13 cellular contexts compared by ENCODE assay signal in the genomic region with DNA sequence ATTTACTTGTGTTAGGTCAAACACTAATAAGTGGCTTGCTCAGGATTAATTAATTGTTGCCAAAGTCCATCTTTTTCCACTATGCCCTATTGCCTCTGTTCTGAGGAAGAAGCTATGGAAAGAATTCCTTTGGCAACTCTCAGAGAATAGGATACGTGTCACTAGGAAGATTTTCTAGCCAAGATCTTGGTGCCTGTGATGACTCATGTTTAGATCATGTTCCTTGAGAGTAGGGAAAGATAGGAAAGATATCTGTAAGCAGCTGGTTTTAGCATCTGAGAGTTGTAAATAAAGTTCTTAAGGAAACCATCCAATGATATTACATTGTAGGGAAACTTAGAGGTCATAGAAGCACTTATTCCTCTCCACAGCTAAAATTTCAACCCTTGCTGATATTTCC. TPM values are rescaled to one million over a fixed set of nuclear protein-coding genes. Genes with fewer than 3 reads are reported as not detected.
A peak's percentile ranks its signal among the peaks of the same experiment; 100 is the strongest.
DNase-seq lines count a peak whose midpoint lies in the region; ATAC-seq, FAIRE-seq and TF ChIP-seq lines count a peak whose summit lies in the region.
"Had no signal": no experiment of that assay in that cellular context is flagged by ENCODE, and none has a peak within 500 bp of the region (broad histone marks: within the 10 kb centered on the region; RNA-seq: fewer than 3 reads in every experiment).

No MANE protein-coding gene starts in this region.

- H4K20me1 ChIP-seq in IMR-90 (ENCODE audit: insufficient read depth, low read length), result no peaks in the 10 kb centered on the region

- intact Hi-C loops in IMR-90 (cut with micrococcal nuclease), result no loop called here
- intact Hi-C loops in natural killer cell (cut with micrococcal nuclease), result no loop called here
- intact Hi-C loops in activated CD4-positive, alpha-beta memory T cell treated with anti-CD3 and anti-CD28 coated beads for 36 hours (cut with micrococcal nuclease), result loop anchor here (5.0 kb wide), 1 partner anchor 71 kb away; no protein-coding TSS in a partner anchor

- H2BK20ac ChIP-seq in IMR-90 (ENCODE audit: low read depth, low read length), result peak overlapping the region; percentile 68; the same call in 1 of the 2 replicates

- no TSS peak for BruUV-seq in IMR-90 (replicated peaks; lab: Mats Ljungman, UMichigan)

- no peaks in the 10 kb centered on the region for H3K9me1 ChIP-seq in IMR-90 (ENCODE audit: insufficient read depth, low read length)

- H3K27ac ChIP-seq in IMR-90 (ENCODE audit: insufficient read depth, low read length), result no peak overlapping the region
- no peak overlapping the region for H3K27ac ChIP-seq in lung (ENCODE audit: low read depth in 1 of 2, low read length in 1 of 2)

- H2AK9ac ChIP-seq in IMR-90 (replicated peaks; ENCODE audit: low read depth, low read length, poor library complexity), result no peak overlapping the region

- dilution Hi-C loops in IMR-90 (cut with HindIII; ENCODE audit: low sequenced_read_pairs, unreplicated experiment), result no loop called here

- H4K8ac ChIP-seq in IMR-90 (ENCODE audit: low read depth in 2 of 2, low read length in 2 of 2), result no peak overlapping the region

- DNase-seq in AG08396 (ENCODE audit: low spot score), result peak; percentile 56
- DNase-seq in IMR-90, result peak; percentile 97
- peak; percentile 93 for DNase-seq in bronchial epithelial cell (ENCODE audit: low read depth)
- DNase-seq in lung (ENCODE audit: low spot score), result no peak
- DNase-seq in natural killer cell, result no peak
- DNase-seq in activated CD4-positive, alpha-beta memory T cell treated with anti-CD3 and anti-CD28 coated beads for 36 hours, result no peak
- DNase-seq: activated T-cell treated with anti-CD3 and anti-CD28 coated beads, Interleukin-2, amount 50 U/mL, for 4 hours had no signal

- H3K23ac ChIP-seq in IMR-90 (ENCODE audit: low read depth, low read length), result no peak overlapping the region

- H3K27me3 ChIP-seq in IMR-90 (ENCODE audit: control insufficient read depth, insufficient read depth, low read length), result no peaks in the 10 kb centered on the region
- H3K27me3 ChIP-seq in bronchial epithelial cell (ENCODE audit: control insufficient read depth, insufficient read depth, low read length), result no peaks in the 10 kb centered on the region
- no peaks in the 10 kb centered on the region for H3K27me3 ChIP-seq in lung (ENCODE audit: control insufficient read depth, insufficient read depth)

- H3K4me2 ChIP-seq in IMR-90 (ENCODE audit: low read depth, low read length), result peak overlapping the region; percentile 36; the same call in 1 of the 2 replicates

- H4K91ac ChIP-seq in IMR-90 (ENCODE audit: insufficient read depth, low read depth, low read length), result no peak overlapping the region

- H3K36me3 ChIP-seq in IMR-90 (ENCODE audit: control insufficient read depth, insufficient read depth, low read length) (no peaks in the 10 kb centered on the region), bronchial epithelial cell (ENCODE audit: control insufficient read depth, insufficient read depth, low read length) (no peaks in the 10 kb centered on the region), lung (ENCODE audit: control insufficient read depth in 2 of 2, insufficient read depth in 2 of 2, low read length in 2 of 2) (no peaks in the 10 kb centered on the region)

- H3K4me1 Mint-ChIP-seq in natural killer cell, result peaks cover 0 to 5% of the 10 kb centered on the region in 2 donors
- no peaks in the 10 kb centered on the region for H3K4me1 Mint-ChIP-seq in activated CD4-positive, alpha-beta memory T cell treated with anti-CD3 and anti-CD28 coated beads for 36 hours (ENCODE audit: low read depth)

- H3K79me1 ChIP-seq in IMR-90 (ENCODE audit: low read depth in 1 of 2, low read length in 2 of 2), result no peaks in the 10 kb centered on the region

- no peak overlapping the region for H3K27ac Mint-ChIP-seq in natural killer cell
- H3K27ac Mint-ChIP-seq in activated CD4-positive, alpha-beta memory T cell treated with anti-CD3 and anti-CD28 coated beads for 36 hours, result no peak overlapping the region

- in situ Hi-C loops in IMR-90 (cut with MboI; ENCODE audit: low sequenced_read_pairs), result no loop called here

- no peak for FAIRE-seq in bronchial epithelial cell (lab: Jason Lieb, UNC)
- FAIRE-seq: D721Med, GM18507 had no signal

- POLR2A ChIA-PET in IMR-90 (lab: Charles Lee; ENCODE audit: unreplicated experiment), result interaction anchor here (0.6 kb wide), 1 partner anchor 143 kb away, joined by 5 read pairs; no protein-coding TSS in a partner anchor
- POLR2A ChIA-PET in activated CD4-positive, alpha-beta memory T cell treated with anti-CD3 and anti-CD28 coated beads for 36 hours (lab: Charles Lee), result no interaction called here

- H3K36me3 Mint-ChIP-seq in natural killer cell, result peaks cover 5% of the 10 kb centered on the region
- H3K36me3 Mint-ChIP-seq in activated CD4-positive, alpha-beta memory T cell treated with anti-CD3 and anti-CD28 coated beads for 36 hours, result no peaks in the 10 kb centered on the region

- no peak overlapping the region for H3K4me3 Mint-ChIP-seq in natural killer cell
- H3K4me3 Mint-ChIP-seq in activated CD4-positive, alpha-beta memory T cell treated with anti-CD3 and anti-CD28 coated beads for 36 hours, result no peak overlapping the region
- H3K4me3 Mint-ChIP-seq: activated T-cell treated with anti-CD3 and anti-CD28 coated beads, Interleukin-2, amount 50 U/mL, for 4 hours had no signal

- H3K4ac ChIP-seq in IMR-90 (ENCODE audit: low read depth, low read length), result no peak overlapping the region; the same call in 1 of the 2 replicates

- H3K4me1 ChIP-seq in IMR-90 (ENCODE audit: control insufficient read depth, insufficient read depth, low read length) (peaks cover 12% of the 10 kb centered on the region), lung (ENCODE audit: control insufficient read depth in 2 of 2, insufficient read depth in 2 of 2, low read length in 2 of 2) (peaks cover 0 to 3% of the 10 kb centered on the region in 2 donors)

- H2AK5ac ChIP-seq in IMR-90 (ENCODE audit: low read depth, low read length), result no peak overlapping the region

- H3K27me3 Mint-ChIP-seq in natural killer cell (ENCODE audit: low read depth in 2 of 2), result peaks cover 13 to 15% of the 10 kb centered on the region in 2 donors
- peaks cover 29% of the 10 kb centered on the region for H3K27me3 Mint-ChIP-seq in activated CD4-positive, alpha-beta memory T cell treated with anti-CD3 and anti-CD28 coated beads for 36 hours

- H2BK120ac ChIP-seq in IMR-90 (ENCODE audit: low read depth, low read length), result peak overlapping the region; percentile 82

- no peak overlapping the region for H2BK15ac ChIP-seq in IMR-90 (ENCODE audit: low read depth, low read length)

- peak overlapping the region; percentile 100 for H2BK5ac ChIP-seq in IMR-90 (ENCODE audit: low read depth, low read length, poor library complexity, severe bottlenecking)

- no peak overlapping the region for H3K14ac ChIP-seq in IMR-90 (replicated peaks; ENCODE audit: low read depth, low read length)

- CTCF ChIA-PET in IMR-90 (lab: Yijun Ruan, JAX), result no interaction called here
- CTCF ChIA-PET in activated CD4-positive, alpha-beta memory T cell treated with anti-CD3 and anti-CD28 coated beads for 36 hours (lab: Charles Lee), result no interaction called here

- H4K5ac ChIP-seq in IMR-90 (ENCODE audit: low read depth, low read length), result no peak overlapping the region

- WGBS in IMR-90 (ENCODE audit: extremely low coverage in 2 of 2, insufficient read length in 1 of 2), 2 experiments, result no CpG with 5 or more reads among the region's 1 CpG
- WGBS in lung, 2 donors, result 38 to 47% methylated on average over 1 of the region's 1 CpG

- no peak overlapping the region; the same call in 1 of the 2 replicates for H3K18ac ChIP-seq in IMR-90 (ENCODE audit: low read depth, low read length)

- ATAC-seq in IMR-90 (ENCODE audit: low read depth) (peak; percentile 87), lung (ENCODE audit: insufficient read depth, low FRiP score) (peak; percentile 41), natural killer cell (no peak), GM18498 (IDR thresholded peaks at IDR 0.05; ENCODE audit: unreplicated experiment) (no peak), GM19455 (IDR thresholded peaks at IDR 0.05; ENCODE audit: unreplicated experiment) (no peak)
- ATAC-seq: activated T-cell treated with anti-CD3 and anti-CD28 coated beads, Interleukin-2, amount 50 U/mL, for 4 hours had no signal

- H3K56ac ChIP-seq in IMR-90 (ENCODE audit: extremely low read depth, insufficient read depth, low read length), result no peak overlapping the region

- H2AFZ ChIP-seq in IMR-90 (replicated peaks; ENCODE audit: low read length, poor library complexity), result no peak overlapping the region

- no peaks in the 10 kb centered on the region for H3K9me3 Mint-ChIP-seq in natural killer cell
- no peaks in the 10 kb centered on the region for H3K9me3 Mint-ChIP-seq in activated CD4-positive, alpha-beta memory T cell treated with anti-CD3 and anti-CD28 coated beads for 36 hours
- H3K9me3 Mint-ChIP-seq: activated T-cell treated with anti-CD3 and anti-CD28 coated beads, Interleukin-2, amount 50 U/mL, for 4 hours had no signal

- H3K4me3 ChIP-seq in IMR-90 (ENCODE audit: insufficient read depth, low read depth, low read length) (no peak overlapping the region), bronchial epithelial cell (ENCODE audit: low read depth, low read length) (no peak overlapping the region), lung (no peak overlapping the region)

- no peak for TF ChIP-seq CTCF in IMR-90 (conservative IDR thresholded peaks at IDR 0.05; ENCODE audit: low read depth, low read length)
- TF ChIP-seq CTCF in bronchial epithelial cell (IDR thresholded peaks at IDR 0.05; ENCODE audit: insufficient read depth, low read length, severe bottlenecking), result no peak
- TF ChIP-seq CTCF in lung (IDR thresholded peaks at IDR 0.05; ENCODE audit: control extremely low read depth, extremely low read depth), result no peak
- no peak for TF ChIP-seq CTCF in natural killer cell (IDR thresholded peaks at IDR 0.05)

- no peaks in the 10 kb centered on the region for H3K9me3 ChIP-seq in IMR-90 (ENCODE audit: control insufficient read depth, insufficient read depth, low read length)
- H3K9me3 ChIP-seq in lung (ENCODE audit: control insufficient read depth in 2 of 2, insufficient read depth in 1 of 2, low read length in 1 of 2), result no peaks in the 10 kb centered on the region

- no peak for TF ChIP-seq RAD21 in IMR-90 (IDR thresholded peaks at IDR 0.05; ENCODE audit: low read length)

- H3K9ac ChIP-seq in IMR-90 (ENCODE audit: low read depth, low read length), result no peak overlapping the region

- no peak for TF ChIP-seq POLR2A in IMR-90 (IDR thresholded peaks at IDR 0.05; ENCODE audit: low read depth, low read length)

TF ChIP-seq in IMR-90, 13 proteins besides CTCF, POLR2A, EP300 and RAD21 (continues in another document):
- TF ChIP-seq BHLHE40 (IDR thresholded peaks at IDR 0.05; ENCODE audit: low read depth, low read length) (peak; percentile 46; the same call in 1 of the 2 replicates), FOS (IDR thresholded peaks at IDR 0.05; ENCODE audit: low read depth, low read length) (peak; percentile 97)

RNA-seq across cellular contexts. Expression of a gene that starts 15.7 kb away (rescaled TPM):
- not detected in 2 replicates for total RNA-seq in IMR-90 (2012; rRNA removed)
- not detected in 2 replicates for polyA plus RNA-seq in IMR-90 (2012; rRNA removed)
- polyA plus RNA-seq in IMR-90 (2012; cell fraction: cytosol; rRNA removed), result not detected in 2 replicates
- not detected in 2 replicates for polyA plus RNA-seq in IMR-90 (2012; cell fraction: nucleus; rRNA removed; ENCODE audit: low replicate concordance)
- total RNA-seq in bronchial epithelial cell, result not detected in 2 replicates
- total RNA-seq in lung, result not detected
- polyA plus RNA-seq in lung, result under 1 TPM; 0.49 to 0.77 TPM
- total RNA-seq in natural killer cell, result not detected
- not detected for total RNA-seq in activated CD4-positive, alpha-beta memory T cell treated with anti-CD3 and anti-CD28 coated beads for 36 hours
- total RNA-seq: activated T-cell treated with anti-CD3 and anti-CD28 coated beads, Interleukin-2, amount 50 U/mL, for 4 hours; dermis microvascular lymphatic vessel endothelial cell; liver had no signal
- polyA plus RNA-seq: liver had no signal

Comparison
In these comparisons a context has a peak if more than half of its experiments do, and no peak if none do; other contexts are left out.
1. DNase-seq: peak in AG08396 (single experiment), IMR-90 (single experiment) and bronchial epithelial cell (single experiment); none in lung (single experiment), natural killer cell (single experiment) and activated CD4-positive, alpha-beta memory T cell treated with anti-CD3 and anti-CD28 coated beads for 36 hours (single experiment).
2. ATAC-seq: peak in IMR-90 (single experiment) and lung (single experiment); none in natural killer cell (0 of 3), GM18498 (single experiment) and GM19455 (single experiment).